ENCODE assay signal across 10 cellular contexts in the genomic region with DNA sequence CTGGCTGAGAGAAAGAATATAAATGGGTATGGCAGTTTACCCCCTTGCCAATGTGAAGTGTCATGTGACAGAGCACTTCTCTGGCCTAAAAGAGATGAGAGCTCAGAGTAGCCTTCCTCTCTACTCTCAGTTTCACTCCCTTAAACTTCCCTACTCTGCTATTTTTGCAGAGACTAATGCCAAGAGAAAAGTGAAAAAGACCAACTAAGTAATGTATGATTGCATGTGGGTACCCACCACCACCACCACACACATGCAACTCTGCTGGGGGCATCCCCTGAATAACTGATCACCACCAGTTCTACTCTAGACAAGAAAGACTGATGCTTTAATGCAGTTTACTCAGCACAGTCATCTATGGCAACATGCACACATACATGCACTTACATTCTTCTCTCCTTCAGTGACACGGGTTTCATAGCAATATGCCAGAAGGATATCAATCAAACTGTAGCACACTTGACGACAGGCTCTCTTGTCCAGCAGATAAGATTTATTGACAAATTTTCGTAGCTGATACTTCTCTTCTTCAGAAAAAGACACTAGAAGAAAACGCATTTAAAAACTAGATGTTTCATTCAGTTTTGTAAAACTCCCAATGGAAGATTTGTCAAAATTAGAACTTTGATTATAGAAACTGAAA. TPM values are rescaled to one million over a fixed set of nuclear protein-coding genes. Genes with fewer than 3 reads are reported as not detected.
DNase-seq lines count a peak whose midpoint lies in the region; ATAC-seq, FAIRE-seq and TF ChIP-seq lines count a peak whose summit lies in the region.
"Had no signal": no experiment of that assay in that cellular context is flagged by ENCODE, and none has a peak within 500 bp of the region (broad histone marks: within the 10 kb centered on the region; RNA-seq: fewer than 3 reads in every experiment).

No MANE protein-coding gene starts in this region.

- intact Hi-C loops in PC-9 (cut with micrococcal nuclease; ENCODE audit: unreplicated experiment), result no loop called here

- no peak overlapping the region for H3K4me2 ChIP-seq in PC-9
- H3K4me2 ChIP-seq: smooth muscle cell had no signal

- no peaks in the 10 kb centered on the region for H3F3A ChIP-seq in PC-9 (ENCODE audit: insufficient read depth, low read depth)

- H2AFZ ChIP-seq in PC-9, result no peak overlapping the region

- H3K27me3 Mint-ChIP-seq in T-helper 17 cell, result no peaks in the 10 kb centered on the region

- no peak overlapping the region for H3K4me3 ChIP-seq in PC-9
- H3K4me3 ChIP-seq: smooth muscle cell had no signal

- ATAC-seq in GM18502 (IDR thresholded peaks at IDR 0.05; ENCODE audit: poor library complexity, unreplicated experiment) (peak; percentile 69), GM19351 (IDR thresholded peaks at IDR 0.05; ENCODE audit: unreplicated experiment) (peak; percentile 52), HG02973 (IDR thresholded peaks at IDR 0.05; ENCODE audit: unreplicated experiment) (peak; percentile 45), T-helper 17 cell (no peak)

- peaks cover 11% of the 10 kb centered on the region for H3K36me3 Mint-ChIP-seq in T-helper 17 cell (ENCODE audit: low read depth)

- H3K4me1 Mint-ChIP-seq in T-helper 17 cell, result peaks cover 10% of the 10 kb centered on the region

- H4K20me1 ChIP-seq in PC-9 (ENCODE audit: insufficient read depth), result no peaks in the 10 kb centered on the region

- FAIRE-seq in D721Med (lab: Jason Lieb, UNC), result no peak
- FAIRE-seq: astrocyte had no signal

- CTCF ChIA-PET in PC-9 (lab: Charles Lee), result interaction anchor here (0.6 kb wide), 1 partner anchor 79 kb away, joined by 3 read pairs; no protein-coding TSS in a partner anchor

- no peak overlapping the region for H3K4me3 Mint-ChIP-seq in T-helper 17 cell

- no TSS peak for BruUV-seq in PC-9 (replicated peaks; lab: Mats Ljungman, UMichigan)

- no peaks in the 10 kb centered on the region for H3K36me3 ChIP-seq in PC-9 (ENCODE audit: low read depth)

- DNase-seq in NOMO-1 treated with DMSO at 0.1 percent for 48 hours (lab: John Stamatoyannopoulos, UW; ENCODE audit: unreplicated experiment), result peak; percentile 30
- no peak for DNase-seq in T-helper 17 cell
- DNase-seq in HuH-7.5 (ENCODE audit: low spot score), result no peak
- DNase-seq in D721Med (ENCODE audit: insufficient read length, low spot score), result no peak
- DNase-seq in PC-9, result no peak

- H3K9me2 ChIP-seq in PC-9 (ENCODE audit: insufficient read depth), result no peaks in the 10 kb centered on the region

- no peaks in the 10 kb centered on the region for H3K27me3 ChIP-seq in PC-9 (ENCODE audit: insufficient read depth, low read depth)

- H3K9me3 ChIP-seq in T-helper 17 cell (ENCODE audit: control insufficient read depth, low read length, poor library complexity, severe bottlenecking), result no peaks in the 10 kb centered on the region
- no peaks in the 10 kb centered on the region for H3K9me3 ChIP-seq in PC-9 (ENCODE audit: insufficient read depth, low read depth)

- H3K27ac Mint-ChIP-seq in T-helper 17 cell, result no peak overlapping the region

- POLR2A ChIA-PET in PC-9 (lab: Charles Lee; ENCODE audit: unreplicated experiment), result no interaction called here

- no peaks in the 10 kb centered on the region for H3K79me2 ChIP-seq in PC-9 (ENCODE audit: low read depth)

- no peak overlapping the region for H3K27ac ChIP-seq in PC-9

- peaks cover 7% of the 10 kb centered on the region for H3K4me1 ChIP-seq in PC-9 (replicated peaks; ENCODE audit: insufficient read depth)

- TF ChIP-seq CTCF in D721Med (IDR thresholded peaks at IDR 0.05; ENCODE audit: insufficient read depth, missing control alignments) (no peak), PC-9 (conservative IDR thresholded peaks at IDR 0.05) (no peak)

RNA-seq across cellular contexts. Expression of gene SHQ1, which starts 31.3 kb away (rescaled TPM):
- 10 to 100 TPM; 14.0 to 15.4 TPM for total RNA-seq in T-helper 17 cell
- total RNA-seq in PC-9 (2021), result 24.4 and 24.8 TPM in 2 replicates
